In the genomic region with DNA sequence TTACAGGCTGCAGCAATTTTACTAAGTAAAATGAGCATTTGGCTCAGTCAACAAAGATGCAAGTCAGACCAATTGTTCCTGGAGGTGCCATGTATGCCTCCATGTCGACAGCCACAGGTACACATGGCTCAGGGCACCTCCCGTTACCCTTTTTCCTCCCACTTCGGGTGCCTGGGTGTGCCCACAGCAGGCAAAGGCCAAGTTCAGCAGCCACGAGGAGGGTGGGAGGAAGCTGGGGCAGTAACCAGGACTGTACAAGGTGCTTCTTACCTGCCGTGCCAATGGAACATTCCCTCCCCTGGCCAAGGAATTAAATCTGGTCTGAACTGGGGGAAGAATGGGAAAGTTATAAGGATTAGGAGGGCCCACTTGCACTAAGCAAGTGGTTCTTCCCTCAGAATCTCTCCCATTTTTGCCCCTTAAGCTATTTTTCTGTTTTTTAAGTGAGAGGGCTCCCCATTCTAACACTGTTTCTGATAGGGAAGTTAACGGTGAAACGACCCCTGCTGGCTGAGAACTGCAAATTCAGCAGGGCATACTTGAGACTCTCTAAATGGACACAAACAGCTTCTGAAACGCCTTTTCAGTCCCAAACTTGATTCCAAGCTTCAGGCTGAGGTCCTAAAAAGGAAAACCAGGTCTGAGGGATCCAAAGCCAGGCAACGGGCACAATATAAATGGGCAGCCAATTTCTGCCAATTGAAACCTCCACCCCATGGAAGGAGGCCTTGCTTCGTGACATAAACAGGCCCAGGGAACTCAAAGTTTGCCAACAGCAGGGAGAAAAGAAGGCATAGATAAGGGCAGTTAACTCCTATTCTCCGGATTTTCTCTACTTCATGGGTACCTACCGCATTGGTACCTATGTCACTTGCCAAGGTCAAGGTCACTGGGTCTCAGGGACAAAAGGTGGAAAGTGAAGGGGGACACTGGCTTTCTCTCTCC, we compare ENCODE assay signal across 8 cellular contexts. TPM values are rescaled to one million over a fixed set of nuclear protein-coding genes. Genes with fewer than 3 reads are reported as not detected.
DNase-seq lines count a peak whose midpoint lies in the region; ATAC-seq and TF ChIP-seq lines count a peak whose summit lies in the region.

No MANE protein-coding gene starts in this region.

- WGBS in psoas muscle, 3 donors = 55 to 58% (median 58%) methylated on average over 12 of the region's 12 CpGs

- H3K27me3 Mint-ChIP-seq in CD4-positive, alpha-beta T cell = no peaks in the 10 kb centered on the region
- H3K27me3 Mint-ChIP-seq in activated T-helper 1 cell treated with anti-CD3 and anti-CD28 coated beads, Interleukin-12 subunit alpha, Interleukin-12 subunit beta, Interleukin-2, Interleukin-4 antibody, amounts not matched to agents 30 ng/mL and 10 ng/mL and 1 ng/mL, durations not matched to agents 14 hours and 24 hours and 36 hours (ENCODE audit: insufficient read depth) = no peaks in the 10 kb centered on the region

- H3K4me1 ChIP-seq in Peyer's patch (no peaks in the 10 kb centered on the region), foreskin keratinocyte (peaks cover 7% of the 10 kb centered on the region), psoas muscle (no peaks in the 10 kb centered on the region)

- peaks cover 10% of the 10 kb centered on the region for H3K9me3 Mint-ChIP-seq in CD4-positive, alpha-beta T cell
- peaks cover 18% of the 10 kb centered on the region for H3K9me3 Mint-ChIP-seq in activated T-helper 1 cell treated with anti-CD3 and anti-CD28 coated beads, Interleukin-12 subunit alpha, Interleukin-12 subunit beta, Interleukin-2, Interleukin-4 antibody, amounts not matched to agents 30 ng/mL and 10 ng/mL and 1 ng/mL, durations not matched to agents 14 hours and 24 hours and 36 hours

- peak overlapping the region; percentile 79 for H3K4me3 Mint-ChIP-seq in CD4-positive, alpha-beta T cell
- H3K4me3 Mint-ChIP-seq in activated T-helper 1 cell treated with anti-CD3 and anti-CD28 coated beads, Interleukin-12 subunit alpha, Interleukin-12 subunit beta, Interleukin-2, Interleukin-4 antibody, amounts not matched to agents 30 ng/mL and 10 ng/mL and 1 ng/mL, durations not matched to agents 14 hours and 24 hours and 36 hours = peak overlapping the region; percentile 57

- H3K27me3 ChIP-seq in CD4-positive, alpha-beta T cell (ENCODE audit: control insufficient read depth, insufficient read depth, low read length) = no peaks in the 10 kb centered on the region
- H3K27me3 ChIP-seq in Peyer's patch = no peaks in the 10 kb centered on the region
- H3K27me3 ChIP-seq in foreskin keratinocyte = no peaks in the 10 kb centered on the region
- H3K27me3 ChIP-seq in psoas muscle (ENCODE audit: insufficient read depth in 3 of 3, low read length in 2 of 3) = no peaks in the 10 kb centered on the region

- H3K36me3 ChIP-seq in Peyer's patch (no peaks in the 10 kb centered on the region), psoas muscle (ENCODE audit: insufficient read depth in 1 of 2, low read depth in 1 of 2) (no peaks in the 10 kb centered on the region)

- peak; percentile 74 for TF ChIP-seq CTCF in CD4-positive, alpha-beta T cell (IDR thresholded peaks at IDR 0.05)
- TF ChIP-seq CTCF in HFF-Myc (IDR thresholded peaks at IDR 0.05; ENCODE audit: low read depth, low read length, missing control alignments) (peak; percentile 83), Peyer's patch (IDR thresholded peaks at IDR 0.05) (peak; percentile 84 to 90 (median 88)), foreskin keratinocyte (conservative IDR thresholded peaks at IDR 0.05) (peak; percentile 77), psoas muscle (IDR thresholded peaks at IDR 0.05) (peak; percentile 68)

- peak overlapping the region; percentile 68 for H3K27ac ChIP-seq in CD4-positive, alpha-beta T cell (ENCODE audit: low read depth, low read length)
- H3K27ac ChIP-seq in Peyer's patch (peak overlapping the region; percentile 9 to 69 (median 36)), foreskin keratinocyte (no peak overlapping the region), psoas muscle (no peak overlapping the region)

- DNase-seq in CD4-positive, alpha-beta T cell = peak; percentile 45 to 67 (median 60)
- DNase-seq in HFF-Myc (ENCODE audit: extremely low read depth, low read depth) (peak; percentile 26), Peyer's patch (peak in 2 of 3 donors; percentile 56 to 88), foreskin keratinocyte (peak in 1 of 2 donors; percentile 39), psoas muscle (peak; percentile 28 to 48)
- peak; percentile 48 for DNase-seq in activated T-helper 1 cell treated with anti-CD3 and anti-CD28 coated beads, Interleukin-12 subunit alpha, Interleukin-12 subunit beta, Interleukin-2, Interleukin-4 antibody, amounts not matched to agents 30 ng/mL and 10 ng/mL and 1 ng/mL, durations not matched to agents 14 hours and 24 hours and 36 hours (ENCODE audit: low spot score)

- no peaks in the 10 kb centered on the region for H3K9me3 ChIP-seq in CD4-positive, alpha-beta T cell (ENCODE audit: control insufficient read depth, low read length)
- H3K9me3 ChIP-seq in Peyer's patch = no peaks in the 10 kb centered on the region
- H3K9me3 ChIP-seq in psoas muscle = no peaks in the 10 kb centered on the region

- H3K27ac Mint-ChIP-seq in CD4-positive, alpha-beta T cell = peak overlapping the region; percentile 89
- peak overlapping the region; percentile 90 for H3K27ac Mint-ChIP-seq in activated T-helper 1 cell treated with anti-CD3 and anti-CD28 coated beads, Interleukin-12 subunit alpha, Interleukin-12 subunit beta, Interleukin-2, Interleukin-4 antibody, amounts not matched to agents 30 ng/mL and 10 ng/mL and 1 ng/mL, durations not matched to agents 14 hours and 24 hours and 36 hours

- no peak for TF ChIP-seq POLR2A in Peyer's patch (IDR thresholded peaks at IDR 0.05)

- POLR2A ChIA-PET in CD4-positive, alpha-beta T cell (lab: Charles Lee) = interaction anchor here (0.5 to 4.4 kb wide), 31 partner anchors 9 to 377 kb away, joined by 3 to 97 read pairs (median 6); a partner anchor contains a TSS

- H3K4me3 ChIP-seq in HFF-Myc (replicated peaks; ENCODE audit: low read depth, low read length) (no peak overlapping the region), Peyer's patch (no peak overlapping the region), psoas muscle (no peak overlapping the region)

- H3K4me1 Mint-ChIP-seq in CD4-positive, alpha-beta T cell (ENCODE audit: low read depth) = peaks cover 79% of the 10 kb centered on the region
- H3K4me1 Mint-ChIP-seq in activated T-helper 1 cell treated with anti-CD3 and anti-CD28 coated beads, Interleukin-12 subunit alpha, Interleukin-12 subunit beta, Interleukin-2, Interleukin-4 antibody, amounts not matched to agents 30 ng/mL and 10 ng/mL and 1 ng/mL, durations not matched to agents 14 hours and 24 hours and 36 hours (ENCODE audit: low read depth) = peaks cover 56% of the 10 kb centered on the region

- H3K36me3 Mint-ChIP-seq in CD4-positive, alpha-beta T cell (ENCODE audit: low read depth) = peaks cover 21% of the 10 kb centered on the region
- peaks cover 48% of the 10 kb centered on the region for H3K36me3 Mint-ChIP-seq in activated T-helper 1 cell treated with anti-CD3 and anti-CD28 coated beads, Interleukin-12 subunit alpha, Interleukin-12 subunit beta, Interleukin-2, Interleukin-4 antibody, amounts not matched to agents 30 ng/mL and 10 ng/mL and 1 ng/mL, durations not matched to agents 14 hours and 24 hours and 36 hours (ENCODE audit: low read depth)

- CTCF ChIA-PET in CD4-positive, alpha-beta T cell (lab: Charles Lee) = interaction anchor here (0.7 to 2.4 kb wide), 33 partner anchors 9 to 377 kb away, joined by 3 to 30 read pairs (median 5); a partner anchor contains a TSS

- peak; percentile 85 for ATAC-seq in CD4-positive, alpha-beta T cell (ENCODE audit: poor library complexity)
- ATAC-seq in foreskin keratinocyte = peak; percentile 88
- ATAC-seq in psoas muscle = peak in 1 of 4 donors; percentile 60
- no peak for ATAC-seq in HG03571 (IDR thresholded peaks at IDR 0.05; ENCODE audit: unreplicated experiment)
- no peak for ATAC-seq in GM21825 (IDR thresholded peaks at IDR 0.05; ENCODE audit: unreplicated experiment)

- intact Hi-C loops in CD4-positive, alpha-beta T cell (cut with DNase I, micrococcal nuclease) = loop anchor here (1.0 to 5.0 kb wide), 6 partner anchors 33 to 377 kb away; no protein-coding TSS in a partner anchor
- intact Hi-C loops in activated T-helper 1 cell treated with anti-CD3 and anti-CD28 coated beads, Interleukin-12 subunit alpha, Interleukin-12 subunit beta, Interleukin-2, Interleukin-4 antibody, amounts not matched to agents 30 ng/mL and 10 ng/mL and 1 ng/mL, durations not matched to agents 14 hours and 24 hours and 36 hours (cut with micrococcal nuclease) = loop anchor here (1.0 to 2.0 kb wide), 5 partner anchors 25 to 377 kb away; a partner anchor contains a TSS
- intact Hi-C loops in psoas muscle (cut with DNase I) = loop anchor here in 1 of 2 donors (1.0 to 2.0 kb wide), 2 partner anchors 74 to 377 kb away; no protein-coding TSS in a partner anchor

RNA-seq across cellular contexts. Expression of a gene that starts 24.8 kb away (rescaled TPM):
- 1 to 10 TPM in 1 of 2 experiments, under 1 TPM in 1; 0.44 to 1.7 TPM for total RNA-seq in CD4-positive, alpha-beta T cell
- 1 to 10 TPM in 2 of 4 donors, not detected in 2; 4.1 to 4.2 TPM for total RNA-seq in Peyer's patch
- 7.6 and 9.1 TPM in 2 replicates for total RNA-seq in activated T-helper 1 cell treated with anti-CD3 and anti-CD28 coated beads, Interleukin-12 subunit alpha, Interleukin-12 subunit beta, Interleukin-2, Interleukin-4 antibody, amounts not matched to agents 30 ng/mL and 10 ng/mL and 1 ng/mL, durations not matched to agents 14 hours and 24 hours and 36 hours
- total RNA-seq in foreskin keratinocyte = not detected in 2 replicates
- not detected in 2 replicates for polyA plus RNA-seq in foreskin keratinocyte
- under 1 TPM in 1 of 4 donors, not detected in 3; 0.42 TPM for total RNA-seq in psoas muscle
- polyA plus RNA-seq in psoas muscle = under 1 TPM in 2 of 3 donors, not detected in 1; 0.10 to 0.28 TPM

RNA-seq across cellular contexts. Expression of a gene that starts 38.6 kb away (rescaled TPM):
- 100 to 1,000 TPM; 121 to 122 TPM for total RNA-seq in CD4-positive, alpha-beta T cell
- total RNA-seq in Peyer's patch (100 to 1,000 TPM in 1 of 4 donors, 10 to 100 TPM in 1, 1 to 10 TPM in 2; 6.4 to 140 (median 12.1) TPM), foreskin keratinocyte (0.60 and 0.78 TPM in 2 replicates), psoas muscle (1 to 10 TPM in 3 of 4 donors, under 1 TPM in 1; 0.97 to 2.5 (median 1.6) TPM)
- total RNA-seq in activated T-helper 1 cell treated with anti-CD3 and anti-CD28 coated beads, Interleukin-12 subunit alpha, Interleukin-12 subunit beta, Interleukin-2, Interleukin-4 antibody, amounts not matched to agents 30 ng/mL and 10 ng/mL and 1 ng/mL, durations not matched to agents 14 hours and 24 hours and 36 hours = 371 and 395 TPM in 2 replicates
- polyA plus RNA-seq in foreskin keratinocyte (0.48 and 0.69 TPM in 2 replicates), psoas muscle (under 1 TPM; 0.42 to 0.59 (median 0.56) TPM)

RNA-seq across cellular contexts. Expression of a gene that starts 52.6 kb away (rescaled TPM):
- total RNA-seq in CD4-positive, alpha-beta T cell = 100 to 1,000 TPM; 631 to 659 TPM
- total RNA-seq in Peyer's patch (10 to 100 TPM in 1 of 4 donors, 1 to 10 TPM in 3; 4.4 to 83.3 (median 9.1) TPM), foreskin keratinocyte (not detected in 2 replicates), psoas muscle (under 1 TPM; 0.22 to 0.82 (median 0.57) TPM)
- total RNA-seq in activated T-helper 1 cell treated with anti-CD3 and anti-CD28 coated beads, Interleukin-12 subunit alpha, Interleukin-12 subunit beta, Interleukin-2, Interleukin-4 antibody, amounts not matched to agents 30 ng/mL and 10 ng/mL and 1 ng/mL, durations not matched to agents 14 hours and 24 hours and 36 hours = 90.5 and 93.2 TPM in 2 replicates
- polyA plus RNA-seq in foreskin keratinocyte (not detected in 2 replicates), psoas muscle (1 to 10 TPM in 1 of 3 donors, under 1 TPM in 2; 0.13 to 1.1 (median 0.14) TPM)

Comparison
In these comparisons a context has a peak if more than half of its experiments do, and no peak if none do; other contexts are left out.
1. ATAC-seq: peak in CD4-positive, alpha-beta T cell (single experiment) and foreskin keratinocyte (single experiment); none in HG03571 (single experiment) and GM21825 (single experiment).
2. H3K27ac ChIP-seq: peak in CD4-positive, alpha-beta T cell (single experiment) and Peyer's patch (4 of 4); none in foreskin keratinocyte (single experiment) and psoas muscle (single experiment).
3. Peak in every context shown above with its lines, with median percentiles within 50 percentile points of each other: CTCF ChIP-seq.